8 cellular contexts compared by ENCODE assay signal in the genomic region with DNA sequence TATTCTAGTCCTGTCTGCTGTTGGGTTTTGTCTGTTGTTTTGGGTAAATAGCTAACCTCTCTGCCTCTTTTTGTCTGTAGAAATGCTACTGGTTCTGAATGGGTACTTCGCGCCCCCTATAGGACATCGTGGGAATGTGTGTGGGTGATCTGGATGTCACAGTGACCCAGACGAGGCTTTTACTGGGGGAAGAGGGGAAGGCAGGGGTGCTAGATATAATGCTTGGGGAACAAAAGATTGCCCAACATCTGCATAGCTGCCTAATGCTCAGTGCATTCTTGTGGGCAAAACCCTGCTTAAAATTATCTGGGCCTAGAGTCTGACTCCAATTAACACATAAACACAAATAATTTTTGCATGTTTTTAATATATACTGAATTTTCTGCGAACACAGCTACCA. TPM values are rescaled to one million over a fixed set of nuclear protein-coding genes. Genes with fewer than 3 reads are reported as not detected.
A peak's percentile ranks its signal among the peaks of the same experiment; 100 is the strongest.
DNase-seq lines count a peak whose midpoint lies in the region; ATAC-seq lines count a peak whose summit lies in the region.

No MANE protein-coding gene starts in this region.

- peaks cover 2% of the 10 kb centered on the region for H3K36me3 Mint-ChIP-seq in activated CD4-positive, alpha-beta T cell treated with anti-CD3 and anti-CD28 coated beads, Interleukin-2, amount 10 ng/mL, durations not matched to agents 24 days and 14 days (ENCODE audit: low read depth)

- no peak overlapping the region for H2BK12ac ChIP-seq in mesenchymal stem cell (ENCODE audit: low read length in 2 of 2)

- H2BK5ac ChIP-seq in mesenchymal stem cell (ENCODE audit: low read depth, low read length, poor library complexity, severe bottlenecking), result no peak overlapping the region

- WGBS in mesenchymal stem cell, result 2% methylated on average over 4 of the region's 5 CpGs

- peak; percentile 4 for DNase-seq in NCI-H2171 treated with DMSO at 0.1 percent for 48 hours (lab: John Stamatoyannopoulos, UW)
- DNase-seq in NCI-H2171 (lab: John Stamatoyannopoulos, UW), result no peak
- peak; percentile 51 to 79 for DNase-seq in NCI-H526 (lab: John Stamatoyannopoulos, UW)
- peak; percentile 91 for DNase-seq in activated CD4-positive, alpha-beta T cell treated with anti-CD3 and anti-CD28 coated beads, Interleukin-2, amount 10 ng/mL, durations not matched to agents 24 days and 14 days
- DNase-seq in dermis microvascular lymphatic vessel endothelial cell (ENCODE audit: low read depth in 2 of 2), result peak; percentile 37 to 67
- DNase-seq in mesenchymal stem cell, result peak; percentile 72
- DNase-seq in stimulated activated CD8-positive, alpha-beta memory T cell treated with anti-CD3 and anti-CD28 coated beads, Interleukin-4, amount 100 ng/mL, for 48 hours, result peak; percentile 79

- no peak overlapping the region for H2AFZ ChIP-seq in mesenchymal stem cell (ENCODE audit: low read depth, low read length)

- no peak overlapping the region for H3K18ac ChIP-seq in mesenchymal stem cell (ENCODE audit: low read depth in 1 of 2, low read length in 2 of 2)

- H3K27me3 ChIP-seq in mesenchymal stem cell (ENCODE audit: control insufficient read depth in 1 of 2, insufficient read depth in 1 of 2, low read length in 2 of 2), result no peaks in the 10 kb centered on the region

- peaks cover 27% of the 10 kb centered on the region for H3K4me1 ChIP-seq in mesenchymal stem cell (ENCODE audit: control insufficient read depth, insufficient read depth, low read depth, low read length)

- H3K27me3 Mint-ChIP-seq in activated CD4-positive, alpha-beta T cell treated with anti-CD3 and anti-CD28 coated beads, Interleukin-2, amount 10 ng/mL, durations not matched to agents 24 days and 14 days, result no peaks in the 10 kb centered on the region

- no peak overlapping the region for H4K8ac ChIP-seq in mesenchymal stem cell (ENCODE audit: low read length)

- ATAC-seq in HG03135 (IDR thresholded peaks at IDR 0.05; ENCODE audit: unreplicated experiment), result peak; percentile 60

- H3K14ac ChIP-seq in mesenchymal stem cell (ENCODE audit: low read length in 2 of 2), result no peak overlapping the region

- no peak overlapping the region for H3K27ac Mint-ChIP-seq in activated CD4-positive, alpha-beta T cell treated with anti-CD3 and anti-CD28 coated beads, Interleukin-2, amount 10 ng/mL, durations not matched to agents 24 days and 14 days

- no peak overlapping the region for H3K23ac ChIP-seq in mesenchymal stem cell (ENCODE audit: low read length in 2 of 2)

- no peaks in the 10 kb centered on the region for H3K36me3 ChIP-seq in mesenchymal stem cell (ENCODE audit: control insufficient read depth in 1 of 2, insufficient read depth in 2 of 2, low read depth in 1 of 2, low read length in 2 of 2)

- no peak overlapping the region for H3K4me2 ChIP-seq in mesenchymal stem cell (ENCODE audit: low read length, poor library complexity, severe bottlenecking)

- no peaks in the 10 kb centered on the region for H3K9me3 Mint-ChIP-seq in activated CD4-positive, alpha-beta T cell treated with anti-CD3 and anti-CD28 coated beads, Interleukin-2, amount 10 ng/mL, durations not matched to agents 24 days and 14 days

- no peak overlapping the region for H3K4me3 ChIP-seq in mesenchymal stem cell (ENCODE audit: insufficient read depth in 1 of 2, low read depth in 1 of 2, low read length in 2 of 2)

- H3K9ac ChIP-seq in mesenchymal stem cell (ENCODE audit: low read length), result peak overlapping the region; percentile 10

- H3K4me3 Mint-ChIP-seq in activated CD4-positive, alpha-beta T cell treated with anti-CD3 and anti-CD28 coated beads, Interleukin-2, amount 10 ng/mL, durations not matched to agents 24 days and 14 days, result no peak overlapping the region

- intact Hi-C loops in activated CD4-positive, alpha-beta T cell treated with anti-CD3 and anti-CD28 coated beads, Interleukin-2, amount 10 ng/mL, durations not matched to agents 24 days and 14 days (cut with micrococcal nuclease), result loop anchor here (2.0 kb wide), 1 partner anchor 17 kb away; no protein-coding TSS in a partner anchor

- H3K79me1 ChIP-seq in mesenchymal stem cell (replicated peaks; ENCODE audit: low read length, poor library complexity, severe bottlenecking), result peaks cover 22% of the 10 kb centered on the region

- no peak overlapping the region for H2BK15ac ChIP-seq in mesenchymal stem cell (ENCODE audit: low read depth, poor library complexity, severe bottlenecking)

- no peak overlapping the region for H3K27ac ChIP-seq in mesenchymal stem cell (ENCODE audit: low read length, poor library complexity, severe bottlenecking)

- H3K4ac ChIP-seq in mesenchymal stem cell (ENCODE audit: low read depth in 1 of 2, low read length in 2 of 2), result no peak overlapping the region

- H4K91ac ChIP-seq in mesenchymal stem cell (ENCODE audit: low read length), result no peak overlapping the region

- peaks cover 53% of the 10 kb centered on the region for H3K4me1 Mint-ChIP-seq in activated CD4-positive, alpha-beta T cell treated with anti-CD3 and anti-CD28 coated beads, Interleukin-2, amount 10 ng/mL, durations not matched to agents 24 days and 14 days

- H3K9me3 ChIP-seq in mesenchymal stem cell (ENCODE audit: control insufficient read depth, low read length), result no peaks in the 10 kb centered on the region

- H2BK120ac ChIP-seq in mesenchymal stem cell (ENCODE audit: low read depth, low read length), result no peak overlapping the region

- no peak overlapping the region for H2AK5ac ChIP-seq in mesenchymal stem cell (ENCODE audit: low read length, severe bottlenecking)

RNA-seq across cellular contexts. Expression of a gene that starts 57.7 kb away (rescaled TPM):
- 22.2 and 22.4 TPM in 2 replicates for total RNA-seq in activated CD4-positive, alpha-beta T cell treated with anti-CD3 and anti-CD28 coated beads, Interleukin-2, amount 10 ng/mL, durations not matched to agents 24 days and 14 days
- 7.4 and 9.6 TPM in 2 replicates for total RNA-seq in dermis microvascular lymphatic vessel endothelial cell
- 9.0 TPM for polyA plus RNA-seq in mesenchymal stem cell (2013, experiment 1 of 2)
- 10.0 TPM for polyA plus RNA-seq in mesenchymal stem cell (2013, experiment 2 of 2)
